37 cellular contexts compared by ENCODE assay signal in genomic region chr10:44413416-44413815, GRCh38. TPM values are rescaled to one million over a fixed set of nuclear protein-coding genes. Genes with fewer than 3 reads are reported as not detected.
"Had no signal": no experiment of that assay in that cellular context is flagged by ENCODE, and none has a peak within 500 bp of the region (broad histone marks: within the 10 kb centered on the region; RNA-seq: fewer than 3 reads in every experiment).

No MANE protein-coding gene starts in this region.

- H3K4me1 Mint-ChIP-seq: activated CD4-positive, alpha-beta memory T cell treated with anti-CD3 and anti-CD28 coated beads, Interleukin-2, amount 10 ng/mL, durations not matched to agents 7 days and 5 days; activated CD8-positive, alpha-beta memory T cell treated with anti-CD3 and anti-CD28 coated beads, Interleukin-2, amount 10 ng/mL, durations not matched to agents 7 days and 5 days; activated naive CD8-positive, alpha-beta T cell treated with anti-CD3 and anti-CD28 coated beads for 36 hours had no signal

- H3K9me3 Mint-ChIP-seq: activated CD4-positive, alpha-beta memory T cell treated with anti-CD3 and anti-CD28 coated beads, Interleukin-2, amount 10 ng/mL, durations not matched to agents 7 days and 5 days; activated naive CD8-positive, alpha-beta T cell treated with anti-CD3 and anti-CD28 coated beads for 36 hours had no signal

- H3K9me3 ChIP-seq: ascending aorta, body of pancreas had no signal

- H3K36me3 ChIP-seq: ascending aorta, MG63, WERI-Rb-1 had no signal

- H3K27me3 Mint-ChIP-seq: activated CD4-positive, alpha-beta memory T cell treated with anti-CD3 and anti-CD28 coated beads, Interleukin-2, amount 10 ng/mL, durations not matched to agents 7 days and 5 days; activated CD8-positive, alpha-beta memory T cell treated with anti-CD3 and anti-CD28 coated beads, Interleukin-2, amount 10 ng/mL, durations not matched to agents 7 days and 5 days had no signal

- H3K27me3 ChIP-seq: ascending aorta, body of pancreas, MG63 had no signal

- H3K4me3 ChIP-seq: ascending aorta, body of pancreas, MG63, PC-9 had no signal

- ATAC-seq: activated CD8-positive, alpha-beta memory T cell treated with anti-CD3 and anti-CD28 coated beads, Interleukin-2, amount 10 ng/mL, durations not matched to agents 7 days and 5 days; body of pancreas; Right ventricle myocardium inferior had no signal

- H3K4me3 Mint-ChIP-seq: activated CD4-positive, alpha-beta memory T cell treated with anti-CD3 and anti-CD28 coated beads, Interleukin-2, amount 10 ng/mL, durations not matched to agents 7 days and 5 days; activated CD8-positive, alpha-beta memory T cell treated with anti-CD3 and anti-CD28 coated beads, Interleukin-2, amount 10 ng/mL, durations not matched to agents 7 days and 5 days; activated naive CD8-positive, alpha-beta T cell treated with anti-CD3 and anti-CD28 coated beads for 36 hours had no signal

- H3K36me3 Mint-ChIP-seq: activated CD8-positive, alpha-beta memory T cell treated with anti-CD3 and anti-CD28 coated beads, Interleukin-2, amount 10 ng/mL, durations not matched to agents 7 days and 5 days; activated naive CD8-positive, alpha-beta T cell treated with anti-CD3 and anti-CD28 coated beads for 36 hours had no signal

- H3K27ac ChIP-seq: ascending aorta, body of pancreas, PC-9, RWPE1, WERI-Rb-1 had no signal

- H3K27ac Mint-ChIP-seq: activated CD4-positive, alpha-beta memory T cell treated with anti-CD3 and anti-CD28 coated beads, Interleukin-2, amount 10 ng/mL, durations not matched to agents 7 days and 5 days; activated CD8-positive, alpha-beta memory T cell treated with anti-CD3 and anti-CD28 coated beads, Interleukin-2, amount 10 ng/mL, durations not matched to agents 7 days and 5 days; activated naive CD8-positive, alpha-beta T cell treated with anti-CD3 and anti-CD28 coated beads for 36 hours had no signal

- DNase-seq: activated CD4-positive, alpha-beta memory T cell treated with anti-CD3 and anti-CD28 coated beads, Interleukin-2, amount 10 ng/mL, durations not matched to agents 7 days and 5 days; activated CD4-positive, alpha-beta T cell treated with anti-CD3 and anti-CD28 coated beads for 1 hour; activated CD4-positive, alpha-beta T cell treated with anti-CD3 and anti-CD28 coated beads for 48 hours; activated CD4-positive, CD25-positive, alpha-beta regulatory T cell; activated CD8-positive, alpha-beta memory T cell treated with anti-CD3 and anti-CD28 coated beads for 24 hours; activated CD8-positive, alpha-beta memory T cell treated with anti-CD3 and anti-CD28 coated beads, Interleukin-2, amount 50 U/mL, for 48 hours; activated effector memory CD4-positive, alpha-beta T cell treated with Interleukin-2 at 50 U/mL for 16 hours; activated naive CD4-positive, alpha-beta T cell treated with anti-CD3 and anti-CD28 coated beads, Interleukin-2, amount 50 U/mL, for 16 hours; activated naive CD8-positive, alpha-beta T cell treated with anti-CD3 and anti-CD28 coated beads for 36 hours; activated T-cell treated with anti-CD3 and anti-CD28 coated beads, Interleukin-2, amount 50 U/mL, for 48 hours; amygdala; body of pancreas; central memory CD4-positive, alpha-beta T cell; Karpas-422; MG63; MV-4-11; NCI-H1092; NCI-H1417; NCI-H146; NCI-H187; NCI-H2029 treated with DMSO at 0.1 percent for 48 hours; NCI-H2107; NCI-H2171; NCI-H510A; NCI-H526; NCI-H748 treated with DMSO at 0.1 percent for 48 hours; NK-92 treated with Interleukin-12 subunit alpha and Interleukin-12 subunit beta, amount 100 ng/mL, for 24 hours; PC-9; SW 1271; T-helper 1 cell; T-helper 2 cell; T-helper 9 cell; WERI-Rb-1 had no signal

RNA-seq across cellular contexts. Expression of gene CXCL12, which starts 28.5 kb away (rescaled TPM):
- total RNA-seq: activated CD4-positive, alpha-beta memory T cell treated with anti-CD3 and anti-CD28 coated beads, Interleukin-2, amount 10 ng/mL, durations not matched to agents 7 days and 5 days; activated CD8-positive, alpha-beta memory T cell treated with anti-CD3 and anti-CD28 coated beads, Interleukin-2, amount 10 ng/mL, durations not matched to agents 7 days and 5 days; activated naive CD8-positive, alpha-beta T cell treated with anti-CD3 and anti-CD28 coated beads for 36 hours; PC-9 had no signal
